ENCODE assay signal across 16 cellular contexts in genomic region chr10:23100331-23101030, GRCh38. TPM values are rescaled to one million over a fixed set of nuclear protein-coding genes. Genes with fewer than 3 reads are reported as not detected.
DNase-seq lines count a peak whose midpoint lies in the region; ATAC-seq and TF ChIP-seq lines count a peak whose summit lies in the region.
"Had no signal": no experiment of that assay in that cellular context is flagged by ENCODE, and none has a peak within 500 bp of the region (broad histone marks: within the 10 kb centered on the region; RNA-seq: fewer than 3 reads in every experiment).

No MANE protein-coding gene starts in this region.

- H3K27ac ChIP-seq in RWPE2 (ENCODE audit: poor library complexity, severe bottlenecking) = peak overlapping the region; percentile 28
- H3K27ac ChIP-seq in epithelial cell of prostate = peak overlapping the region; percentile 84
- H3K27ac ChIP-seq in CD4-positive, alpha-beta T cell (ENCODE audit: low read depth, low read length) = no peak overlapping the region
- H3K27ac ChIP-seq: vagina had no signal

- peak in 2 of 3 donors; percentile 9 to 10 for DNase-seq in stimulated activated CD4-positive, alpha-beta T cell treated with anti-CD3 and anti-CD28 coated beads, Interleukin-12 subunit alpha, Interleukin-12 subunit beta, amount 100 ng/mL, for 48 hours (ENCODE audit: low read depth in 2 of 3, low spot score in 1 of 3)
- DNase-seq in stimulated activated CD4-positive, alpha-beta T cell treated with anti-CD3 and anti-CD28 coated beads, Interleukin-12 subunit alpha, Interleukin-12 subunit beta, amount 100 ng/mL, for 4 hours = no peak
- DNase-seq in RWPE2 (ENCODE audit: low spot score) (no peak), epithelial cell of prostate (ENCODE audit: low read depth, low spot score) (no peak), T1000 (lab: John Stamatoyannopoulos, UW) (no peak), DMS 273 treated with DMSO at 0.1 percent for 48 hours (lab: John Stamatoyannopoulos, UW) (no peak)
- no peak for DNase-seq in stimulated activated naive CD8-positive, alpha-beta T cell treated with anti-CD3 and anti-CD28 coated beads, Interleukin-15, amount 100 ng/mL, for 72 hours
- DNase-seq in CD4-positive, alpha-beta T cell = no peak
- DNase-seq: activated naive CD8-positive, alpha-beta T cell treated with anti-CD3 and anti-CD28 coated beads, Interleukin-2, amount 10 ng/mL, durations not matched to agents 7 days and 5 days; effector CD8-positive, alpha-beta T cell; NCI-H1105; retina had no signal

- H3K9me3 Mint-ChIP-seq in stimulated activated naive CD8-positive, alpha-beta T cell treated with anti-CD3 and anti-CD28 coated beads, Interleukin-15, amount 100 ng/mL, for 72 hours = peaks cover 7 to 14% of the 10 kb centered on the region in 2 donors
- no peaks in the 10 kb centered on the region for H3K9me3 Mint-ChIP-seq in CD4-positive, alpha-beta T cell
- H3K9me3 Mint-ChIP-seq: activated naive CD8-positive, alpha-beta T cell treated with anti-CD3 and anti-CD28 coated beads, Interleukin-2, amount 10 ng/mL, durations not matched to agents 7 days and 5 days had no signal

- peaks cover 14% of the 10 kb centered on the region for H3K4me1 ChIP-seq in RWPE2 (ENCODE audit: insufficient read depth, poor library complexity, severe bottlenecking)

- H3K4me3 Mint-ChIP-seq in stimulated activated naive CD8-positive, alpha-beta T cell treated with anti-CD3 and anti-CD28 coated beads, Interleukin-15, amount 100 ng/mL, for 72 hours = no peak overlapping the region
- H3K4me3 Mint-ChIP-seq in CD4-positive, alpha-beta T cell = no peak overlapping the region
- H3K4me3 Mint-ChIP-seq: activated naive CD8-positive, alpha-beta T cell treated with anti-CD3 and anti-CD28 coated beads, Interleukin-2, amount 10 ng/mL, durations not matched to agents 7 days and 5 days; B cell; natural killer cell treated with Interleukin-12 subunit alpha and Interleukin-12 subunit beta and Interleukin-15 and Interleukin-18, amount 100 ng/mL, for 72 hours; stimulated activated memory B cell treated with anti-CD40 and anti-IgM and Interleukin-4, amounts not matched to agents 10 μg/mL and 1 μg/mL and 100 μg/mL, for 72 hours had no signal

- peaks cover 22% of the 10 kb centered on the region for H3K36me3 Mint-ChIP-seq in CD4-positive, alpha-beta T cell (ENCODE audit: low read depth)

- POLR2A ChIA-PET in CD4-positive, alpha-beta T cell (lab: Charles Lee) = no interaction called here

- no peak overlapping the region for H3K27ac Mint-ChIP-seq in stimulated activated naive CD8-positive, alpha-beta T cell treated with anti-CD3 and anti-CD28 coated beads, Interleukin-15, amount 100 ng/mL, for 72 hours
- H3K27ac Mint-ChIP-seq in CD4-positive, alpha-beta T cell = no peak overlapping the region
- H3K27ac Mint-ChIP-seq: activated naive CD8-positive, alpha-beta T cell treated with anti-CD3 and anti-CD28 coated beads, Interleukin-2, amount 10 ng/mL, durations not matched to agents 7 days and 5 days; B cell; natural killer cell treated with Interleukin-12 subunit alpha and Interleukin-12 subunit beta and Interleukin-15 and Interleukin-18, amount 100 ng/mL, for 72 hours; stimulated activated memory B cell treated with anti-CD40 and anti-IgM and Interleukin-4, amounts not matched to agents 10 μg/mL and 1 μg/mL and 100 μg/mL, for 72 hours had no signal

- CTCF ChIA-PET in CD4-positive, alpha-beta T cell (lab: Charles Lee) = no interaction called here

- no peak for ATAC-seq in RWPE2 (ENCODE audit: low read depth)
- peak; percentile 24 for ATAC-seq in stimulated activated naive CD8-positive, alpha-beta T cell treated with anti-CD3 and anti-CD28 coated beads, Interleukin-15, amount 100 ng/mL, for 72 hours
- ATAC-seq in CD4-positive, alpha-beta T cell (ENCODE audit: poor library complexity) = no peak
- ATAC-seq: natural killer cell treated with Interleukin-12 subunit alpha and Interleukin-12 subunit beta and Interleukin-15 and Interleukin-18, amount 100 ng/mL, for 72 hours; stimulated activated memory B cell treated with anti-CD40 and anti-IgM and Interleukin-4, amounts not matched to agents 10 μg/mL and 1 μg/mL and 100 μg/mL, for 72 hours had no signal

- H3K27me3 Mint-ChIP-seq in stimulated activated naive CD8-positive, alpha-beta T cell treated with anti-CD3 and anti-CD28 coated beads, Interleukin-15, amount 100 ng/mL, for 72 hours = no peaks in the 10 kb centered on the region
- H3K27me3 Mint-ChIP-seq in CD4-positive, alpha-beta T cell = no peaks in the 10 kb centered on the region
- H3K27me3 Mint-ChIP-seq: activated naive CD8-positive, alpha-beta T cell treated with anti-CD3 and anti-CD28 coated beads, Interleukin-2, amount 10 ng/mL, durations not matched to agents 7 days and 5 days; B cell; natural killer cell treated with Interleukin-12 subunit alpha and Interleukin-12 subunit beta and Interleukin-15 and Interleukin-18, amount 100 ng/mL, for 72 hours; stimulated activated memory B cell treated with anti-CD40 and anti-IgM and Interleukin-4, amounts not matched to agents 10 μg/mL and 1 μg/mL and 100 μg/mL, for 72 hours had no signal

- intact Hi-C loops in CD4-positive, alpha-beta T cell (cut with DNase I, micrococcal nuclease) = no loop called here

- no peaks in the 10 kb centered on the region for H3K9me3 ChIP-seq in RWPE2 (ENCODE audit: severe bottlenecking)
- H3K9me3 ChIP-seq in CD4-positive, alpha-beta T cell (ENCODE audit: control insufficient read depth, low read length) = no peaks in the 10 kb centered on the region
- H3K9me3 ChIP-seq: vagina had no signal

- no peak for TF ChIP-seq CTCF in RWPE2 (IDR thresholded peaks at IDR 0.05; ENCODE audit: poor library complexity, severe bottlenecking)
- no peak for TF ChIP-seq CTCF in CD4-positive, alpha-beta T cell (IDR thresholded peaks at IDR 0.05)

- H3K27me3 ChIP-seq in RWPE2 (ENCODE audit: insufficient read depth, poor library complexity, severe bottlenecking) = no peaks in the 10 kb centered on the region
- no peaks in the 10 kb centered on the region for H3K27me3 ChIP-seq in CD4-positive, alpha-beta T cell (ENCODE audit: control insufficient read depth, insufficient read depth, low read length)
- H3K27me3 ChIP-seq: vagina had no signal

- no peaks in the 10 kb centered on the region for H3K36me3 ChIP-seq in RWPE2 (ENCODE audit: low read depth)

- H3K4me3 ChIP-seq in RWPE2 (ENCODE audit: severe bottlenecking) = no peak overlapping the region
- H3K4me3 ChIP-seq: vagina had no signal

- peaks cover 36% of the 10 kb centered on the region for H3K4me1 Mint-ChIP-seq in stimulated activated naive CD8-positive, alpha-beta T cell treated with anti-CD3 and anti-CD28 coated beads, Interleukin-15, amount 100 ng/mL, for 72 hours
- peaks cover 39% of the 10 kb centered on the region for H3K4me1 Mint-ChIP-seq in CD4-positive, alpha-beta T cell (ENCODE audit: low read depth)

RNA-seq across cellular contexts. Expression of gene MSRB2, which starts 5.1 kb away (rescaled TPM):
- total RNA-seq in CD4-positive, alpha-beta T cell = 1 to 10 TPM in 1 of 2 experiments, under 1 TPM in 1; 0.66 to 1.4 TPM

Comparison
In these comparisons a context has a peak if more than half of its experiments do, and no peak if none do; other contexts are left out.
1. DNase-seq: peak in stimulated activated CD4-positive, alpha-beta T cell treated with anti-CD3 and anti-CD28 coated beads, Interleukin-12 subunit alpha, Interleukin-12 subunit beta, amount 100 ng/mL, for 48 hours (2 of 3); none in stimulated activated CD4-positive, alpha-beta T cell treated with anti-CD3 and anti-CD28 coated beads, Interleukin-12 subunit alpha, Interleukin-12 subunit beta, amount 100 ng/mL, for 4 hours (single experiment), RWPE2 (single experiment), epithelial cell of prostate (single experiment), stimulated activated naive CD8-positive, alpha-beta T cell treated with anti-CD3 and anti-CD28 coated beads, Interleukin-15, amount 100 ng/mL, for 72 hours (0 of 2), T1000 (single experiment), CD4-positive, alpha-beta T cell (0 of 10) and DMS 273 treated with DMSO at 0.1 percent for 48 hours (single experiment).